Comparison of ENCODE assay signal across 1 cellular context in the genomic region with DNA sequence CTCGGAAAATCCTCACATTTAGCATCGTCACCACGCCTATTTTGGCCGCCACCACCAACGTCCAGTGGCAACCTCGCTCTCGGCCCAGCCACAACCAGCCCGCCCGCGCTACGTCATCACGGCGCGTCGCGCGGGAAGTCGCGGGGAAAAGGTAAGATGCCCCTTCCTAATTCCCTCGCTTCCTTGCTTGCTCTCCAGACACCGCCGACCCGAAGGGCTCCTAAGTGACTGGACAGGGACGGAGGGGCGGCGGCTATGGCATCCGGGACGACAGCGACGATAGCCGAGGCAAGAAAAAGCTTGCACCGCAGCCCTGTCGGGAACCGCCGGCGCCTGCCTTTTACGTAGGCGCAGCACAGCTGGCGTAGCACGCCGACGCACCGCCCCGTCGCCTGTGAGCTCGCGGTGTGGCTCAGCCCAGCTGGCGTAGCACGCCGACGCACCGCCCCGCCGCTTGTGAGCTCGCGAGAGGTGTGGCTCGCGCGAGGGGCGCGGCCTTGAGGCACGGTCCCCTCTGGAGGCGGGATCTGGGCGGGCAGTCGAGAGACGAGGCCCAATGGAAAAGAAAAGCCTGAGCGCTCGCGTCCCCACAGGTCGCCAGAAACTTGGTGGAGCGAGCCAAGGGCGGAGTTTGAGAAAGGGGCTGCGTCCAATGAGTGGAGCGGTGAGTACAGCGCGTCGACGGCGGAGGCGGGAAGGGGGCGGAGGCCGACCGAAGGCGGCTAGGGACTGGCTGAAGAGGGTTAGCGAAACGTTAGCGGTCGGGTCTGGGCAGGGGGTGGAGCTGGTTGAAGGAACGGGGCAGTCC.
TF ChIP-seq lines count a peak whose summit lies in the region.

Gene HDAC6, plus strand, starts transcription at position 787 of the 808 bp plus-strand sequence. CDS start 626 bp downstream, outside the sequence.

TF ChIP-seq in K562, 482 proteins besides CTCF, POLR2A, EP300 and RAD21 (continued from another document and continues in another):
- TF ChIP-seq, protein P1, sequence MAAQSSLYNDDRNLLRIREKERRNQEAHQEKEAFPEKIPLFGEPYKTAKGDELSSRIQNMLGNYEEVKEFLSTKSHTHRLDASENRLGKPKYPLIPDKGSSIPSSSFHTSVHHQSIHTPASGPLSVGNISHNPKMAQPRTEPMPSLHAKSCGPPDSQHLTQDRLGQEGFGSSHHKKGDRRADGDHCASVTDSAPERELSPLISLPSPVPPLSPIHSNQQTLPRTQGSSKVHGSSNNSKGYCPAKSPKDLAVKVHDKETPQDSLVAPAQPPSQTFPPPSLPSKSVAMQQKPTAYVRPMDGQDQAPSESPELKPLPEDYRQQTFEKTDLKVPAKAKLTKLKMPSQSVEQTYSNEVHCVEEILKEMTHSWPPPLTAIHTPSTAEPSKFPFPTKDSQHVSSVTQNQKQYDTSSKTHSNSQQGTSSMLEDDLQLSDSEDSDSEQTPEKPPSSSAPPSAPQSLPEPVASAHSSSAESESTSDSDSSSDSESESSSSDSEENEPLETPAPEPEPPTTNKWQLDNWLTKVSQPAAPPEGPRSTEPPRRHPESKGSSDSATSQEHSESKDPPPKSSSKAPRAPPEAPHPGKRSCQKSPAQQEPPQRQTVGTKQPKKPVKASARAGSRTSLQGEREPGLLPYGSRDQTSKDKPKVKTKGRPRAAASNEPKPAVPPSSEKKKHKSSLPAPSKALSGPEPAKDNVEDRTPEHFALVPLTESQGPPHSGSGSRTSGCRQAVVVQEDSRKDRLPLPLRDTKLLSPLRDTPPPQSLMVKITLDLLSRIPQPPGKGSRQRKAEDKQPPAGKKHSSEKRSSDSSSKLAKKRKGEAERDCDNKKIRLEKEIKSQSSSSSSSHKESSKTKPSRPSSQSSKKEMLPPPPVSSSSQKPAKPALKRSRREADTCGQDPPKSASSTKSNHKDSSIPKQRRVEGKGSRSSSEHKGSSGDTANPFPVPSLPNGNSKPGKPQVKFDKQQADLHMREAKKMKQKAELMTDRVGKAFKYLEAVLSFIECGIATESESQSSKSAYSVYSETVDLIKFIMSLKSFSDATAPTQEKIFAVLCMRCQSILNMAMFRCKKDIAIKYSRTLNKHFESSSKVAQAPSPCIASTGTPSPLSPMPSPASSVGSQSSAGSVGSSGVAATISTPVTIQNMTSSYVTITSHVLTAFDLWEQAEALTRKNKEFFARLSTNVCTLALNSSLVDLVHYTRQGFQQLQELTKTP (IDR thresholded peaks at IDR 0.05; ENCODE audit: low read depth in 1 of 2, partially characterized antibody in 2 of 2): no peak
- TF ChIP-seq ARID3B (CRISPR knock-in tag; IDR thresholded peaks at IDR 0.05; ENCODE audit: borderline replicate concordance): no peak
- TF ChIP-seq, protein P2, sequence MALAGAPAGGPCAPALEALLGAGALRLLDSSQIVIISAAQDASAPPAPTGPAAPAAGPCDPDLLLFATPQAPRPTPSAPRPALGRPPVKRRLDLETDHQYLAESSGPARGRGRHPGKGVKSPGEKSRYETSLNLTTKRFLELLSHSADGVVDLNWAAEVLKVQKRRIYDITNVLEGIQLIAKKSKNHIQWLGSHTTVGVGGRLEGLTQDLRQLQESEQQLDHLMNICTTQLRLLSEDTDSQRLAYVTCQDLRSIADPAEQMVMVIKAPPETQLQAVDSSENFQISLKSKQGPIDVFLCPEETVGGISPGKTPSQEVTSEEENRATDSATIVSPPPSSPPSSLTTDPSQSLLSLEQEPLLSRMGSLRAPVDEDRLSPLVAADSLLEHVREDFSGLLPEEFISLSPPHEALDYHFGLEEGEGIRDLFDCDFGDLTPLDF (CRISPR knock-in tag; IDR thresholded peaks at IDR 0.05): peak; percentile 31; the same call in 1 of the 2 replicates
- TF ChIP-seq SMAD2 (IDR thresholded peaks at IDR 0.05; ENCODE audit: low read depth, low read length): no peak
- TF ChIP-seq HEY1 (CRISPR knock-in tag; IDR thresholded peaks at IDR 0.05; ENCODE audit: borderline replicate concordance): no peak
- peak; percentile 30 for TF ChIP-seq TAF1 (IDR thresholded peaks at IDR 0.05; ENCODE audit: control insufficient read depth, extremely low read depth, insufficient read depth, low read length, severe bottlenecking)
- no peak for TF ChIP-seq ZSCAN29 (IDR thresholded peaks at IDR 0.05)
- TF ChIP-seq SMARCB1 (IDR thresholded peaks at IDR 0.05; ENCODE audit: insufficient read length, low read depth): no peak
- TF ChIP-seq, protein P3, sequence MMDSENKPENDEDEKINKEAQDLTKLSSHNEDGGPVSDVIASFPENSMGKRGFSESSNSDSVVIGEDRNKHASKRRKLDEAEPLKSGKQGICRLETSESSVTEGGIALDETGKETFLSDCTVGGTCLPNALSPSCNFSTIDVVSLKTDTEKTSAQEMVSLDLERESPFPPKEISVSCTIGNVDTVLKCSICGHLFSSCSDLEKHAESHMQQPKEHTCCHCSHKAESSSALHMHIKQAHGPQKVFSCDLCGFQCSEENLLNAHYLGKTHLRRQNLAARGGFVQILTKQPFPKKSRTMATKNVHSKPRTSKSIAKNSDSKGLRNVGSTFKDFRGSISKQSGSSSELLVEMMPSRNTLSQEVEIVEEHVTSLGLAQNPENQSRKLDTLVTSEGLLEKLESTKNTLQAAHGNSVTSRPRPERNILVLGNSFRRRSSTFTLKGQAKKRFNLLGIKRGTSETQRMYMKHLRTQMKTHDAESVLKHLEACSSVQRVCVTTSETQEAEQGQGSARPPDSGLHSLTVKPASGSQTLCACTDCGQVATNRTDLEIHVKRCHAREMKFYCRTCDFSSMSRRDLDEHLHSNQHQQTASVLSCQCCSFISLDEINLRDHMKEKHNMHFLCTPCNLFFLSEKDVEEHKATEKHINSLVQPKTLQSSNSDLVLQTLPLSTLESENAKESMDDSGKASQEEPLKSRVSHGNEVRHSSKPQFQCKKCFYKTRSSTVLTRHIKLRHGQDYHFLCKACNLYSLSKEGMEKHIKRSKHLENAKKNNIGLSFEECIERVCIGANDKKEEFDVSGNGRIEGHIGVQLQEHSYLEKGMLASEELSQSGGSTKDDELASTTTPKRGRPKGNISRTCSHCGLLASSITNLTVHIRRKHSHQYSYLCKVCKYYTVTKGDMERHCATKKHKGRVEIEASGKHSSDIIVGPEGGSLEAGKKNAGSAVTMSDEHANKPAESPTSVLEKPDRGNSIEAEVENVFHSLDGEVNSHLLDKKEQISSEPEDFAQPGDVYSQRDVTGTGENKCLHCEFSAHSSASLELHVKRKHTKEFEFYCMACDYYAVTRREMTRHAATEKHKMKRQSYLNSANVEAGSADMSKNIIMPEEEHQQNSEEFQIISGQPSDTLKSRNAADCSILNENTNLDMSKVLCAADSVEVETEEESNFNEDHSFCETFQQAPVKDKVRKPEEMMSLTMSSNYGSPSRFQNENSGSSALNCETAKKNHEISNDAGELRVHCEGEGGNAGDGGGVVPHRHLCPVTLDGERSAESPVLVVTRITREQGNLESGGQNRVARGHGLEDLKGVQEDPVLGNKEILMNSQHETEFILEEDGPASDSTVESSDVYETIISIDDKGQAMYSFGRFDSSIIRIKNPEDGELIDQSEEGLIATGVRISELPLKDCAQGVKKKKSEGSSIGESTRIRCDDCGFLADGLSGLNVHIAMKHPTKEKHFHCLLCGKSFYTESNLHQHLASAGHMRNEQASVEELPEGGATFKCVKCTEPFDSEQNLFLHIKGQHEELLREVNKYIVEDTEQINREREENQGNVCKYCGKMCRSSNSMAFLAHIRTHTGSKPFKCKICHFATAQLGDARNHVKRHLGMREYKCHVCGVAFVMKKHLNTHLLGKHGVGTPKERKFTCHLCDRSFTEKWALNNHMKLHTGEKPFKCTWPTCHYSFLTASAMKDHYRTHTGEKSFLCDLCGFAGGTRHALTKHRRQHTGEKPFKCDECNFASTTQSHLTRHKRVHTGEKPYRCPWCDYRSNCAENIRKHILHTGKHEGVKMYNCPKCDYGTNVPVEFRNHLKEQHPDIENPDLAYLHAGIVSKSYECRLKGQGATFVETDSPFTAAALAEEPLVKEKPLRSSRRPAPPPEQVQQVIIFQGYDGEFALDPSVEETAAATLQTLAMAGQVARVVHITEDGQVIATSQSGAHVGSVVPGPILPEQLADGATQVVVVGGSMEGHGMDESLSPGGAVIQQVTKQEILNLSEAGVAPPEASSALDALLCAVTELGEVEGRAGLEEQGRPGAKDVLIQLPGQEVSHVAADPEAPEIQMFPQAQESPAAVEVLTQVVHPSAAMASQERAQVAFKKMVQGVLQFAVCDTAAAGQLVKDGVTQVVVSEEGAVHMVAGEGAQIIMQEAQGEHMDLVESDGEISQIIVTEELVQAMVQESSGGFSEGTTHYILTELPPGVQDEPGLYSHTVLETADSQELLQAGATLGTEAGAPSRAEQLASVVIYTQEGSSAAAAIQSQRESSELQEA (IDR thresholded peaks at IDR 0.05; ENCODE audit: low read depth): no peak
- TF ChIP-seq POLR2AphosphoS5 (IDR thresholded peaks at IDR 0.05; ENCODE audit: control insufficient read depth, insufficient read depth, low read depth, low read length): no peak
- TF ChIP-seq GTF2A2 (tag; IDR thresholded peaks at IDR 0.05): no peak
- no peak for TF ChIP-seq ZBTB26 (CRISPR knock-in tag; IDR thresholded peaks at IDR 0.05)
- TF ChIP-seq XRCC3 (IDR thresholded peaks at IDR 0.05): no peak
- peak in 1 of 2 experiments; percentile 13; a peak in 1 of 4 replicates for TF ChIP-seq MAZ (CRISPR knock-in tag; conservative IDR thresholded peaks at IDR 0.05 in 1 of 2, IDR thresholded peaks at IDR 0.05 in 1 of 2)
- TF ChIP-seq MCM7 (IDR thresholded peaks at IDR 0.05): no peak
- TF ChIP-seq SMARCA4 (IDR thresholded peaks at IDR 0.05): no peak
- TF ChIP-seq GABPA (tag; conservative IDR thresholded peaks at IDR 0.05; ENCODE audit: low read depth): no peak
- no peak; a peak in 1 of 4 replicates for TF ChIP-seq TEAD1 (CRISPR knock-in tag; IDR thresholded peaks at IDR 0.05)
- no peak for TF ChIP-seq ETS2 (tag; IDR thresholded peaks at IDR 0.05; ENCODE audit: borderline replicate concordance, poor library complexity, severe bottlenecking)
- no peak for TF ChIP-seq PTBP1 (IDR thresholded peaks at IDR 0.05; ENCODE audit: low read depth, low read length)
- no peak; the same call in 1 of the 2 replicates for TF ChIP-seq GTF2E2 (tag; IDR thresholded peaks at IDR 0.05)
- no peak for TF ChIP-seq RBM34 (IDR thresholded peaks at IDR 0.05; ENCODE audit: borderline replicate concordance, insufficient read depth, low read length)
- TF ChIP-seq CREB1 (IDR thresholded peaks at IDR 0.05): peak; percentile 98
- peak; percentile 99 for TF ChIP-seq CREB1 (CRISPR knock-in tag; IDR thresholded peaks at IDR 0.05)
- TF ChIP-seq FOXA1 (IDR thresholded peaks at IDR 0.05; ENCODE audit: borderline replicate concordance): no peak
- no peak for TF ChIP-seq PURB (CRISPR knock-in tag; IDR thresholded peaks at IDR 0.05; ENCODE audit: low read depth)
- TF ChIP-seq PRMT5 (CRISPR knock-in tag; IDR thresholded peaks at IDR 0.05): no peak
- peak; percentile 58; the same call in 1 of the 2 replicates for TF ChIP-seq MBD2 (IDR thresholded peaks at IDR 0.05; ENCODE audit: borderline replicate concordance, low read depth)
- TF ChIP-seq RBM15 (IDR thresholded peaks at IDR 0.05; ENCODE audit: insufficient read depth, low read length): no peak
- TF ChIP-seq KLF13 (tag; IDR thresholded peaks at IDR 0.05; ENCODE audit: borderline replicate concordance, low read depth): no peak
- no peak for TF ChIP-seq ARHGAP35 (IDR thresholded peaks at IDR 0.05; ENCODE audit: partially characterized antibody)
- no peak for TF ChIP-seq ZNF79 (CRISPR knock-in tag; IDR thresholded peaks at IDR 0.05; ENCODE audit: low read depth)
- TF ChIP-seq, protein P4, sequence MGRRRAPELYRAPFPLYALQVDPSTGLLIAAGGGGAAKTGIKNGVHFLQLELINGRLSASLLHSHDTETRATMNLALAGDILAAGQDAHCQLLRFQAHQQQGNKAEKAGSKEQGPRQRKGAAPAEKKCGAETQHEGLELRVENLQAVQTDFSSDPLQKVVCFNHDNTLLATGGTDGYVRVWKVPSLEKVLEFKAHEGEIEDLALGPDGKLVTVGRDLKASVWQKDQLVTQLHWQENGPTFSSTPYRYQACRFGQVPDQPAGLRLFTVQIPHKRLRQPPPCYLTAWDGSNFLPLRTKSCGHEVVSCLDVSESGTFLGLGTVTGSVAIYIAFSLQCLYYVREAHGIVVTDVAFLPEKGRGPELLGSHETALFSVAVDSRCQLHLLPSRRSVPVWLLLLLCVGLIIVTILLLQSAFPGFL (CRISPR knock-in tag; IDR thresholded peaks at IDR 0.05): no peak
- no peak for TF ChIP-seq SRSF7 (optimal IDR thresholded peaks at IDR 0.05; ENCODE audit: low read depth, low read length)
- no peak for TF ChIP-seq ZNF384 (IDR thresholded peaks at IDR 0.05; ENCODE audit: low read depth, low read length)
- no peak for TF ChIP-seq SNIP1 (IDR thresholded peaks at IDR 0.05; ENCODE audit: low read depth)
- TF ChIP-seq ZNF165 (CRISPR knock-in tag; IDR thresholded peaks at IDR 0.05; ENCODE audit: borderline replicate concordance): no peak
- no peak for TF ChIP-seq NFYB (IDR thresholded peaks at IDR 0.05; ENCODE audit: extremely low read depth, insufficient read length)
- TF ChIP-seq PHF20 (IDR thresholded peaks at IDR 0.05; ENCODE audit: partially characterized antibody): peak; percentile 99
- no peak for TF ChIP-seq ZKSCAN8 (CRISPR knock-in tag; IDR thresholded peaks at IDR 0.05)
- TF ChIP-seq XRCC4 (IDR thresholded peaks at IDR 0.05; ENCODE audit: extremely low read depth, insufficient read depth, insufficient read length): no peak
- no peak for TF ChIP-seq CHD1 (IDR thresholded peaks at IDR 0.05; ENCODE audit: low read length)
- no peak; the same call in 1 of the 2 replicates for TF ChIP-seq USF1 (CRISPR knock-in tag; IDR thresholded peaks at IDR 0.05)
- TF ChIP-seq FOSL1 (tag; conservative IDR thresholded peaks at IDR 0.05): no peak
